Comparison of ENCODE assay signal across 8 cellular contexts in genomic region chr2:120014231-120014990, GRCh38. TPM values are rescaled to one million over a fixed set of nuclear protein-coding genes. Genes with fewer than 3 reads are reported as not detected.
DNase-seq lines count a peak whose midpoint lies in the region; ATAC-seq, FAIRE-seq and TF ChIP-seq lines count a peak whose summit lies in the region.

No MANE protein-coding gene starts in this region.

- no peaks in the 10 kb centered on the region for H3K36me3 Mint-ChIP-seq in natural killer cell treated with Interleukin-12 subunit alpha and Interleukin-12 subunit beta and Interleukin-15 and Interleukin-18, amount 100 ng/mL, for 72 hours

- peak overlapping the region; percentile 63 to 66 for H3K4me2 ChIP-seq in H1 (ENCODE audit: insufficient read depth in 1 of 2, low read depth in 2 of 2, low read length in 2 of 2)

- 0 out of 2 replicates have a peak, but pooled peaks cover 2% of the 10 kb centered on the region for H3K79me1 ChIP-seq in H1 (ENCODE audit: low read depth, low read length)

- H2AFZ ChIP-seq in H1 (ENCODE audit: low read length), result no peak overlapping the region

- peak overlapping the region; percentile 40 for H2AK5ac ChIP-seq in H1 (ENCODE audit: low read depth, low read length)

- H3K27me3 ChIP-seq in H1 (replicated peaks in 1 of 4; ENCODE audit: control insufficient read depth in 3 of 4, extremely low read depth in 1 of 4, insufficient read depth in 3 of 4, low read length in 3 of 4), result peaks cover 0 to 7% (median 5%) of the 10 kb centered on the region in 4 experiments; a peak in 4 of 7 replicates

- POLR2A ChIA-PET in H1 (lab: Charles Lee; ENCODE audit: partially characterized antibody), result interaction anchor here (1.1 to 1.9 kb wide), 3 partner anchors 9 to 160 kb away, joined by 3 to 9 read pairs (median 3); no protein-coding TSS in a partner anchor

- TF ChIP-seq CTCF in H1 (IDR thresholded peaks at IDR 0.05; ENCODE audit: control extremely low read depth in 1 of 3, insufficient read depth in 1 of 3, low read depth in 1 of 3, low read length in 3 of 3), result no peak

- H3K27ac Mint-ChIP-seq in natural killer cell treated with Interleukin-12 subunit alpha and Interleukin-12 subunit beta and Interleukin-15 and Interleukin-18, amount 100 ng/mL, for 72 hours, result no peak overlapping the region

- 80% methylated on average over 8 of the region's 8 CpGs; no CpG with 5 or more reads in 1 of the 2 experiments for WGBS in H1 (ENCODE audit: extremely low coverage in 1 of 2, insufficient coverage in 1 of 2, insufficient read length in 1 of 2, insufficient replicate concordance in 2 of 2, low coverage in 1 of 2, low lambda C conversion rate in 2 of 2, missing lambda C conversion rate in 1 of 2), 2 experiments

- peak; percentile 49 for DNase-seq in D341Med (ENCODE audit: low spot score)
- peak; percentile 23 for DNase-seq in NCI-H2171 (lab: John Stamatoyannopoulos, UW)
- no peak for DNase-seq in H1 (ENCODE audit: low read depth in 1 of 2, low spot score in 2 of 2)
- no peak for DNase-seq in natural killer cell treated with Interleukin-12 subunit alpha and Interleukin-12 subunit beta and Interleukin-15 and Interleukin-18, amount 100 ng/mL, for 72 hours (ENCODE audit: low spot score)
- DNase-seq in SW 1271 (lab: John Stamatoyannopoulos, UW), result no peak
- DNase-seq in NCI-H226, result no peak
- no peak for DNase-seq in activated CD8-positive, alpha-beta memory T cell treated with anti-CD3 and anti-CD28 coated beads for 24 hours

- H3K27me3 Mint-ChIP-seq in natural killer cell treated with Interleukin-12 subunit alpha and Interleukin-12 subunit beta and Interleukin-15 and Interleukin-18, amount 100 ng/mL, for 72 hours, result peaks cover 0 to 9% of the 10 kb centered on the region in 2 donors

- no peak overlapping the region for H3K23ac ChIP-seq in H1 (ENCODE audit: insufficient read length)

- no peak overlapping the region for H4K8ac ChIP-seq in H1 (ENCODE audit: extremely low read depth, insufficient read depth, low read length)

- CTCF ChIA-PET in H1 (lab: Charles Lee; ENCODE audit: partially characterized antibody), result interaction anchor here (1.5 to 1.8 kb wide), 2 partner anchors 13 to 161 kb away, joined by 4 to 5 read pairs; no protein-coding TSS in a partner anchor

- H2BK15ac ChIP-seq in H1 (ENCODE audit: low read length), result no peak overlapping the region; the same call in 1 of the 2 replicates

- no peaks in the 10 kb centered on the region for H3K36me3 ChIP-seq in H1 (ENCODE audit: control insufficient read depth in 2 of 4, insufficient read depth in 4 of 4, low read length in 3 of 4)

- H3K9me3 ChIP-seq in H1 (ENCODE audit: insufficient read depth in 2 of 2, low read depth in 1 of 2, low read length in 1 of 2), result no peaks in the 10 kb centered on the region

- no peak overlapping the region for H4K5ac ChIP-seq in H1 (ENCODE audit: insufficient read length, low read depth, low read length)

- peaks cover 0 to 6% (median 2%) of the 10 kb centered on the region in 4 experiments; a peak in 3 of 7 replicates for H3K4me1 ChIP-seq in H1 (replicated peaks in 1 of 4; ENCODE audit: control insufficient read depth in 3 of 4, insufficient read depth in 4 of 4, low read length in 3 of 4)

- TF ChIP-seq RAD21 in H1 (IDR thresholded peaks at IDR 0.05 in 1 of 2, conservative IDR thresholded peaks at IDR 0.05 in 1 of 2; ENCODE audit: low read depth in 2 of 2, low read length in 2 of 2), result no peak

- H3K9me3 Mint-ChIP-seq in natural killer cell treated with Interleukin-12 subunit alpha and Interleukin-12 subunit beta and Interleukin-15 and Interleukin-18, amount 100 ng/mL, for 72 hours, result no peaks in the 10 kb centered on the region

- no peak overlapping the region for H2BK120ac ChIP-seq in H1 (replicated peaks; ENCODE audit: low read depth, low read length)

- peak overlapping the region; percentile 43; the same call in 1 of the 2 replicates for H2BK12ac ChIP-seq in H1 (ENCODE audit: low read depth, low read length)

- peaks cover 14 to 22% of the 10 kb centered on the region in 2 donors for H3K4me1 Mint-ChIP-seq in natural killer cell treated with Interleukin-12 subunit alpha and Interleukin-12 subunit beta and Interleukin-15 and Interleukin-18, amount 100 ng/mL, for 72 hours (ENCODE audit: low read depth in 2 of 2)

- H3K79me2 ChIP-seq in H1 (ENCODE audit: control insufficient read depth in 1 of 2, insufficient read depth in 2 of 2, low read length in 2 of 2), result peaks cover 5 to 53% of the 10 kb centered on the region in 2 experiments

- H3K14ac ChIP-seq in H1 (ENCODE audit: insufficient read length), result no peak overlapping the region

- no peak for TF ChIP-seq POLR2A in H1 (IDR thresholded peaks at IDR 0.05; ENCODE audit: control extremely low read depth in 1 of 2, low read depth in 2 of 2, low read length in 2 of 2)

- no peak overlapping the region for H2BK5ac ChIP-seq in H1 (ENCODE audit: low read depth, low read length)

- no peak overlapping the region for H3K18ac ChIP-seq in H1 (ENCODE audit: extremely low read depth, low read length)

- no peak overlapping the region for H3K27ac ChIP-seq in H1 (ENCODE audit: low read depth, low read length)

- H3K4me3 ChIP-seq in H1 (ENCODE audit: extremely low read depth in 1 of 4, insufficient read depth in 2 of 4, low read depth in 3 of 4, low read length in 4 of 4), result peak overlapping the region; percentile 5 to 83 (median 74); a peak in 6 of 8 replicates

- H2BK20ac ChIP-seq in H1 (ENCODE audit: low read length), result no peak overlapping the region

- no peak overlapping the region for H3K56ac ChIP-seq in H1 (replicated peaks; ENCODE audit: insufficient read length, low read depth, low read length)

- H3K23me2 ChIP-seq in H1 (ENCODE audit: low read depth, low read length), result no peaks in the 10 kb centered on the region

- H3K9ac ChIP-seq in H1 (replicated peaks in 1 of 4; ENCODE audit: extremely low read depth in 1 of 4, low read depth in 3 of 4, low read length in 3 of 4), result peak overlapping the region in 2 of 4 experiments; percentile 11 to 37; a peak in 2 of 7 replicates

- ATAC-seq in natural killer cell treated with Interleukin-12 subunit alpha and Interleukin-12 subunit beta and Interleukin-15 and Interleukin-18, amount 100 ng/mL, for 72 hours, result no peak
- no peak for ATAC-seq in HG03280 (IDR thresholded peaks at IDR 0.05; ENCODE audit: unreplicated experiment)

- H3K4ac ChIP-seq in H1 (replicated peaks; ENCODE audit: insufficient read length, low read depth, low read length), result peak overlapping the region; percentile 57

- TF ChIP-seq EP300 in H1 (IDR thresholded peaks at IDR 0.05; ENCODE audit: borderline replicate concordance in 1 of 2, low read depth in 2 of 2, low read length in 2 of 2), result no peak

- H3K4me3 Mint-ChIP-seq in natural killer cell treated with Interleukin-12 subunit alpha and Interleukin-12 subunit beta and Interleukin-15 and Interleukin-18, amount 100 ng/mL, for 72 hours, result peak overlapping the region; percentile 78

- FAIRE-seq in H1 (lab: Jason Lieb, UNC), result no peak

- peaks cover 6 to 7% of the 10 kb centered on the region in 2 experiments for H4K20me1 ChIP-seq in H1 (replicated peaks in 1 of 2; ENCODE audit: control insufficient read depth in 1 of 2, insufficient read depth in 2 of 2, low read length in 2 of 2)

- H4K91ac ChIP-seq in H1 (replicated peaks; ENCODE audit: insufficient read length, low read length), result no peak overlapping the region

TF ChIP-seq in H1, 55 proteins besides CTCF, POLR2A, EP300 and RAD21:
- TF ChIP-seq USF2 (IDR thresholded peaks at IDR 0.05; ENCODE audit: low read length), result no peak
- no peak for TF ChIP-seq HDAC2 (IDR thresholded peaks at IDR 0.05; ENCODE audit: borderline replicate concordance in 1 of 2, low read depth in 2 of 2, low read length in 2 of 2)
- no peak for TF ChIP-seq CREB1 (IDR thresholded peaks at IDR 0.05)
- no peak for TF ChIP-seq NRF1 (IDR thresholded peaks at IDR 0.05; ENCODE audit: low read depth, low read length)
- no peak for TF ChIP-seq KDM1A (IDR thresholded peaks at IDR 0.05; ENCODE audit: borderline replicate concordance, low read length)
- TF ChIP-seq TEAD4 (IDR thresholded peaks at IDR 0.05; ENCODE audit: low read depth, low read length), result no peak
- no peak for TF ChIP-seq CHD1 (IDR thresholded peaks at IDR 0.05; ENCODE audit: low read depth, low read length)
- no peak for TF ChIP-seq CEBPB (IDR thresholded peaks at IDR 0.05; ENCODE audit: low read depth, low read length)
- no peak for TF ChIP-seq SUZ12 (IDR thresholded peaks at IDR 0.05; ENCODE audit: low read length)
- no peak for TF ChIP-seq ATF2 (IDR thresholded peaks at IDR 0.05; ENCODE audit: low read length)
- TF ChIP-seq SP1 (IDR thresholded peaks at IDR 0.05; ENCODE audit: low read depth, low read length), result no peak

RNA-seq across cellular contexts. Expression of gene EPB41L5, which starts 1.5 kb away (rescaled TPM):
- 29.7 and 32.3 TPM in 2 replicates for total RNA-seq in H1 (2021; fragmentation: NEBNext Ultra II Directional; extraction: Animal tissue kit (Norgen Biotek cat#: 25700))
- polyA plus RNA-seq in H1 (2011; rRNA removed), result 12.5 and 13.5 TPM in 2 replicates
- polyA plus RNA-seq in H1 (2011; cell fraction: cytosol; rRNA removed), result 21.2 TPM
- 19.4 TPM for polyA plus RNA-seq in H1 (2011; cell fraction: nucleus; rRNA removed)
- 14.5 to 22.6 TPM (median 18.6 TPM) in 4 replicates for polyA plus RNA-seq in H1 (2012, experiment 1 of 2)
- polyA plus RNA-seq in H1 (2012, experiment 2 of 2), result 1.8 TPM
- polyA plus RNA-seq in H1 (2013, experiment 1 of 2), result 15.3 TPM
- polyA plus RNA-seq in H1 (2013, experiment 2 of 2), result 15.9 TPM
- polyA minus RNA-seq in H1 (2011; rRNA and poly(A)+ RNA removed), result 56.2 and 74.9 TPM in 2 replicates
- 25.6 TPM for polyA minus RNA-seq in H1 (2011; cell fraction: cytosol; rRNA and poly(A)+ RNA removed)
- polyA minus RNA-seq in H1 (2011; cell fraction: nucleus; rRNA and poly(A)+ RNA removed), result 79.9 TPM
- total RNA-seq in natural killer cell treated with Interleukin-12 subunit alpha and Interleukin-12 subunit beta and Interleukin-15 and Interleukin-18, amount 100 ng/mL, for 72 hours, result 1 to 10 TPM; 4.2 to 9.1 TPM

Comparison
In these comparisons a context has a peak if more than half of its experiments do, and no peak if none do; other contexts are left out.
1. DNase-seq: peak in D341Med (single experiment) and NCI-H2171 (single experiment); none in H1 (0 of 2), natural killer cell treated with Interleukin-12 subunit alpha and Interleukin-12 subunit beta and Interleukin-15 and Interleukin-18, amount 100 ng/mL, for 72 hours (single experiment), SW 1271 (0 of 2), NCI-H226 (single experiment) and activated CD8-positive, alpha-beta memory T cell treated with anti-CD3 and anti-CD28 coated beads for 24 hours (single experiment).